16 cellular contexts compared by ENCODE assay signal in the genomic region with DNA sequence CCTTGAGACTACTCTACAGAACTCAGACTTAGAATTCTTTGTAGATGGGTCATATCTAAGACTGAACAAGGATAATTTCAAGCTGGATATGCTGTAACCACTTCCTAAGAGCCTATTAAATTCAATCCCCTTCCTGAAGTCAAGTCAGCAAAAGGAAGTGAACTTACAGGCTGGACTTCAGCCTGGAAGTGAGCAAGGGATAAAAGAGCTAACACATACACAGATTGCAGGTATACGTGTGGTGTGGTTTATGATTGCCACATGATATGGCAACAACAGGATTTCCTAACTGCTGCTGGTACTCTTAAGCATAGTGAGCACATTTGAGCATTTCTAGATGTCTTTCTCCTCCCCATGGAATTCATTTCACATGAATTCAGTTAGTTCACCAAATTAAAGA.
"Had no signal": no experiment of that assay in that cellular context is flagged by ENCODE, and none has a peak within 500 bp of the region (broad histone marks: within the 10 kb centered on the region; RNA-seq: fewer than 3 reads in every experiment).

No MANE protein-coding gene starts in this region.

- H3K9me3 Mint-ChIP-seq: activated naive CD8-positive, alpha-beta T cell treated with anti-CD3 and anti-CD28 coated beads, Interleukin-2, amount 10 ng/mL, durations not matched to agents 7 days and 5 days; naive thymus-derived CD4-positive, alpha-beta T cell; stimulated activated naive B cell treated with anti-CD40 and anti-IgM and Interleukin-4, amounts not matched to agents 10 μg/mL and 1 μg/mL and 100 μg/mL, for 72 hours had no signal

- DNase-seq: activated naive CD4-positive, alpha-beta T cell; activated naive CD8-positive, alpha-beta T cell treated with anti-CD3 and anti-CD28 coated beads, Interleukin-2, amount 10 ng/mL, durations not matched to agents 7 days and 5 days; aorta; foreskin melanocyte; midbrain; naive thymus-derived CD4-positive, alpha-beta T cell; ovary; stimulated activated CD4-positive, alpha-beta T cell treated with anti-CD3 and anti-CD28 coated beads, Interleukin-2, amount 100 ng/mL, for 48 hours; stimulated activated naive B cell treated with anti-CD40 and anti-IgM and Interleukin-4, amounts not matched to agents 10 μg/mL and 1 μg/mL and 100 μg/mL, for 72 hours; SW 1271; tibial artery; uterus had no signal

- H3K36me3 Mint-ChIP-seq: activated naive CD8-positive, alpha-beta T cell treated with anti-CD3 and anti-CD28 coated beads, Interleukin-2, amount 10 ng/mL, durations not matched to agents 7 days and 5 days; naive thymus-derived CD4-positive, alpha-beta T cell; stimulated activated naive B cell treated with anti-CD40 and anti-IgM and Interleukin-4, amounts not matched to agents 10 μg/mL and 1 μg/mL and 100 μg/mL, for 72 hours had no signal

- H3K4me3 Mint-ChIP-seq: activated naive CD8-positive, alpha-beta T cell treated with anti-CD3 and anti-CD28 coated beads, Interleukin-2, amount 10 ng/mL, durations not matched to agents 7 days and 5 days; naive thymus-derived CD4-positive, alpha-beta T cell; stimulated activated naive B cell treated with anti-CD40 and anti-IgM and Interleukin-4, amounts not matched to agents 10 μg/mL and 1 μg/mL and 100 μg/mL, for 72 hours had no signal

- H3K4me1 Mint-ChIP-seq: activated naive CD8-positive, alpha-beta T cell treated with anti-CD3 and anti-CD28 coated beads, Interleukin-2, amount 10 ng/mL, durations not matched to agents 7 days and 5 days; naive thymus-derived CD4-positive, alpha-beta T cell; stimulated activated naive B cell treated with anti-CD40 and anti-IgM and Interleukin-4, amounts not matched to agents 10 μg/mL and 1 μg/mL and 100 μg/mL, for 72 hours had no signal

- H3K36me3 ChIP-seq: breast epithelium, ovary, tibial artery, uterus had no signal

- H3K4me1 ChIP-seq: breast epithelium, tibial artery, uterus had no signal

- H3K27ac Mint-ChIP-seq: activated naive CD8-positive, alpha-beta T cell treated with anti-CD3 and anti-CD28 coated beads, Interleukin-2, amount 10 ng/mL, durations not matched to agents 7 days and 5 days; naive thymus-derived CD4-positive, alpha-beta T cell; stimulated activated naive B cell treated with anti-CD40 and anti-IgM and Interleukin-4, amounts not matched to agents 10 μg/mL and 1 μg/mL and 100 μg/mL, for 72 hours had no signal

- H3K27me3 ChIP-seq: ovary, tibial artery, uterus had no signal

- ATAC-seq: activated CD4-positive, CD25-positive, alpha-beta regulatory T cell treated with anti-CD3 and anti-CD28 coated beads, Interleukin-2, amount 50 U/mL, for 24 hours; naive thymus-derived CD4-positive, alpha-beta T cell; stimulated activated naive B cell treated with anti-CD40 and anti-IgM and Interleukin-4, amounts not matched to agents 10 μg/mL and 1 μg/mL and 100 μg/mL, for 72 hours had no signal

- H3K4me3 ChIP-seq: breast epithelium, lung, ovary, tibial artery, uterus had no signal

- FAIRE-seq: islet of Langerhans had no signal

- H3K9me3 ChIP-seq: tibial artery, uterus had no signal

- H3K27ac ChIP-seq: breast epithelium, ovary, tibial artery, uterus had no signal
